ENCODE assay signal across 9 cellular contexts in the genomic region with DNA sequence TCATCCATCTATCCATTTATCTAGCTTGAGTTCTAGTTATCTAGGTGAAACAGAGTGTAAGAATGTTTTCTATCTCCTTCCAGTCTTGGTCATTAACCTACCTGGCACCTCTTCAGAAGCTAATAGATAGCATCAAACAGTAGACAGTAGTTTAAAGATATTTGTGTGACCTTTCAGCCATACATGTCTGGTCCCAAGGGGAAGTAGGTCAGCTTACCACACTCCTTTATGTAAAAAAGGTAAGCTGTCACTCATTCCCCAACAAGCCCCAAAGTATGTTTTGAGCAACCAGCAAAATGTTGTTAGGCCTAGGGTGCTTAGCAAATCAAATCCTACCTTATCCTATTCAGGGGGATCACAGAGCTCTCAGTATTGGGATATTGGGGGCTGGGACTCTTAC. TPM values are rescaled to one million over a fixed set of nuclear protein-coding genes. Genes with fewer than 3 reads are reported as not detected.
"Had no signal": no experiment of that assay in that cellular context is flagged by ENCODE, and none has a peak within 500 bp of the region (broad histone marks: within the 10 kb centered on the region; RNA-seq: fewer than 3 reads in every experiment).

No MANE protein-coding gene starts in this region.

- H3K27ac ChIP-seq: HL-60 had no signal

- H3K4me3 ChIP-seq: GM23338, K562 had no signal

- DNase-seq: H9, HCEC 1CT, KG1 had no signal

- ATAC-seq: GM23338, HepG2, K562 had no signal

- H3K4me1 Mint-ChIP-seq: GM23338, H9 had no signal

- H3K4me2 ChIP-seq: GM23338 had no signal

- H3K27ac Mint-ChIP-seq: GM23338, H9 had no signal

- H2AFZ ChIP-seq: GM23338 had no signal

- H3K4me3 Mint-ChIP-seq: GM23338, H9 had no signal

RNA-seq across cellular contexts. Expression of gene KRT33B, which starts 3.5 kb away (rescaled TPM):
- total RNA-seq: GM23338, H1, H9, HepG2, HT1080, K562 had no signal
- polyA plus RNA-seq: GM23338, H1, HepG2, K562 had no signal

RNA-seq across cellular contexts. Expression of gene KRT33A, which starts 15.4 kb away (rescaled TPM):
- total RNA-seq: GM23338, H1, H9, HepG2, HT1080, K562 had no signal
- polyA plus RNA-seq: GM23338, H1, HepG2, K562 had no signal

RNA-seq across cellular contexts. Expression of gene KRT34, which starts 16.0 kb away (rescaled TPM):
- total RNA-seq: GM23338, H1, H9, HepG2, K562 had no signal
- polyA plus RNA-seq: GM23338, H1, HepG2, K562 had no signal

RNA-seq across cellular contexts. Expression of gene KRT31, which starts 31.3 kb away (rescaled TPM):
- total RNA-seq: GM23338, H1, H9, HepG2, HT1080, K562 had no signal
- polyA plus RNA-seq: GM23338, H1, K562 had no signal

RNA-seq across cellular contexts. Expression of gene KRTAP17-1, which starts 50.6 kb away (rescaled TPM):
- total RNA-seq: GM23338, H1, H9, HepG2, HT1080, K562 had no signal
- polyA plus RNA-seq: GM23338, H1, HepG2, K562 had no signal
